6 cellular contexts compared by ENCODE assay signal in the genomic region with DNA sequence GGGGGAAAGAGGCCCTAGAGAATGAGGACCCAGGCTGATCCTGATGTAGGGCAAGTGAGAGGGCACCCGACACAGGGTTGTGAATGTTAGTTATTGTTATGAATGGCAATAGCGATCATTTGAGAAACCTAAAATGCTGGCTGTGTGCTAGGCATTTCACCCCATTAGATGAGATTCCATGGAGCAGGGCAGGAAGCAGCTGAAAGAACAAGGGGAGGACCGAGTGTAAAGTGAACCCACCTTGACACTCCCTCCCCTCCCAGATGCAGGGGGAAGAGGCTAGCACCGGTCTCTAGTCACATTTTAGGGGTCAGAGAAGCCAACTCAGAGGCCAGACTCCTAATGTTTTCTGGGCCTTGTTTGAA. TPM values are rescaled to one million over a fixed set of nuclear protein-coding genes. Genes with fewer than 3 reads are reported as not detected.
DNase-seq lines count a peak whose midpoint lies in the region; ATAC-seq and TF ChIP-seq lines count a peak whose summit lies in the region.

No MANE protein-coding gene starts in this region.

- no peaks in the 10 kb centered on the region for H3K79me2 ChIP-seq in mammary epithelial cell (ENCODE audit: insufficient read depth, low read length)
- peaks cover 3% of the 10 kb centered on the region for H3K79me2 ChIP-seq in trophoblast cell (ENCODE audit: control insufficient read depth, insufficient read depth, low read length, poor library complexity)

- CTCF ChIA-PET in mammary epithelial cell (lab: Charles Lee; ENCODE audit: low non-redundant PET), result interaction anchor here (0.6 kb wide), 1 partner anchor 613 kb away, joined by 5 read pairs; no protein-coding TSS in a partner anchor

- ATAC-seq in HG03378 (IDR thresholded peaks at IDR 0.05; ENCODE audit: unreplicated experiment) (no peak), HG02981 (IDR thresholded peaks at IDR 0.05; ENCODE audit: unreplicated experiment) (no peak)

- H3K27me3 ChIP-seq in HUES64 (ENCODE audit: insufficient read depth, low read length), result peaks cover 44% of the 10 kb centered on the region
- H3K27me3 ChIP-seq in mammary epithelial cell (ENCODE audit: insufficient read depth, low read length), result no peaks in the 10 kb centered on the region
- H3K27me3 ChIP-seq in trophoblast cell (ENCODE audit: insufficient read depth, low read length), result no peaks in the 10 kb centered on the region

- H2BK120ac ChIP-seq in trophoblast cell (ENCODE audit: insufficient read depth, low read length, poor library complexity), result no peak overlapping the region

- in situ Hi-C loops in mammary epithelial cell (cut with MboI; ENCODE audit: low sequenced_read_pairs in 2 of 2), result no loop called here

- peak overlapping the region; percentile 3 for H3K14ac ChIP-seq in trophoblast cell (ENCODE audit: low read length)

- dilution Hi-C loops in mammary epithelial cell (cut with HindIII; ENCODE audit: low sequenced_read_pairs), result no loop called here

- H3K27ac ChIP-seq in HUES64 (ENCODE audit: low read depth, low read length) (no peak overlapping the region; the same call in 1 of the 2 replicates), mammary epithelial cell (ENCODE audit: insufficient read depth, low read depth, low read length) (peak overlapping the region; percentile 74), trophoblast cell (ENCODE audit: low read depth, low read length) (peak overlapping the region; percentile 2)

- no peaks in the 10 kb centered on the region for H3K9me3 ChIP-seq in HUES64 (ENCODE audit: insufficient read depth, low read depth, low read length)
- H3K9me3 ChIP-seq in mammary epithelial cell (replicated peaks; ENCODE audit: insufficient read depth, low read length), result no peaks in the 10 kb centered on the region
- no peaks in the 10 kb centered on the region for H3K9me3 ChIP-seq in trophoblast cell (ENCODE audit: insufficient read depth, low read depth, low read length)

- peak overlapping the region; percentile 38 for H2AFZ ChIP-seq in mammary epithelial cell (ENCODE audit: low read depth, low read length)
- no peak overlapping the region for H2AFZ ChIP-seq in trophoblast cell (ENCODE audit: insufficient read depth, low read length, poor library complexity)

- H3K36me3 ChIP-seq in HUES64 (ENCODE audit: insufficient read depth, low read length), result no peaks in the 10 kb centered on the region
- H3K36me3 ChIP-seq in mammary epithelial cell (ENCODE audit: insufficient read depth, low read length), result no peaks in the 10 kb centered on the region
- H3K36me3 ChIP-seq in trophoblast cell (ENCODE audit: control insufficient read depth in 1 of 2, insufficient read depth in 2 of 2, low read length in 2 of 2), result no peaks in the 10 kb centered on the region

- peak overlapping the region; percentile 83 for H3K9ac ChIP-seq in HUES64 (ENCODE audit: low read depth, low read length)
- H3K9ac ChIP-seq in mammary epithelial cell (ENCODE audit: insufficient read depth, low read length), result no peak overlapping the region
- peak overlapping the region; percentile 6 for H3K9ac ChIP-seq in trophoblast cell (ENCODE audit: low read length)

- H3K4me2 ChIP-seq in mammary epithelial cell (ENCODE audit: insufficient read depth, low read depth, low read length), result peak overlapping the region; percentile 82
- H3K4me2 ChIP-seq in trophoblast cell (ENCODE audit: low read length), result peak overlapping the region; percentile 74

- peaks cover 11% of the 10 kb centered on the region for H3K79me1 ChIP-seq in trophoblast cell (ENCODE audit: low read length)

- peak overlapping the region; percentile 0 for H2BK12ac ChIP-seq in trophoblast cell (ENCODE audit: low read length)

- peak overlapping the region; percentile 24 for H2AK5ac ChIP-seq in trophoblast cell (ENCODE audit: low read length)

- H3K4me1 ChIP-seq in HUES64 (ENCODE audit: insufficient read depth, low read length), result peaks cover 7% of the 10 kb centered on the region
- H3K4me1 ChIP-seq in mammary epithelial cell (ENCODE audit: insufficient read depth, low read length), result peaks cover 62% of the 10 kb centered on the region
- H3K4me1 ChIP-seq in trophoblast cell (ENCODE audit: control insufficient read depth in 1 of 2, insufficient read depth in 2 of 2, low read length in 2 of 2), result peaks cover 27 to 41% of the 10 kb centered on the region in 2 experiments

- H2BK5ac ChIP-seq in trophoblast cell (ENCODE audit: low read depth, low read length, poor library complexity), result no peak overlapping the region

- no peak overlapping the region for H4K12ac ChIP-seq in trophoblast cell (ENCODE audit: low read depth, low read length)

- H3K4me3 ChIP-seq in HUES64 (ENCODE audit: low read length) (peak overlapping the region; percentile 72), mammary epithelial cell (replicated peaks in 1 of 3; ENCODE audit: insufficient read depth in 1 of 3, low read depth in 2 of 3, low read length in 3 of 3) (no peak overlapping the region), trophoblast cell (ENCODE audit: low read depth, low read length) (peak overlapping the region; percentile 70)

- no peak overlapping the region for H3K23ac ChIP-seq in trophoblast cell (ENCODE audit: low read length)

- no peak overlapping the region for H3K18ac ChIP-seq in trophoblast cell (ENCODE audit: low read length)

- H3K4ac ChIP-seq in trophoblast cell (ENCODE audit: low read depth, low read length), result no peak overlapping the region

- peak overlapping the region; percentile 0 for H4K91ac ChIP-seq in trophoblast cell (ENCODE audit: low read depth, low read length)

- no peak for TF ChIP-seq CTCF in mammary epithelial cell (conservative IDR thresholded peaks at IDR 0.05 in 1 of 2, IDR thresholded peaks at IDR 0.05 in 1 of 2; ENCODE audit: extremely low read depth in 1 of 2, insufficient read depth in 1 of 2, low read depth in 1 of 2, low read length in 2 of 2)

- WGBS in HUES64, result 30% methylated on average over 4 of the region's 4 CpGs
- 96% methylated on average over 3 of the region's 4 CpGs for WGBS in mammary epithelial cell (ENCODE audit: low coverage, missing lambda C conversion rate)
- no CpG with 5 or more reads among the region's 4 CpGs for WGBS in trophoblast cell (ENCODE audit: extremely low coverage, insufficient coverage, insufficient read length)

- BruUV-seq in mammary epithelial cell (replicated peaks; lab: Mats Ljungman, UMichigan), result no TSS peak

- DNase-seq in mammary epithelial cell (no peak), trophoblast cell (peak in 1 of 2 donors; percentile 55), NCI-H2196 treated with DMSO at 0.1 percent for 48 hours (lab: John Stamatoyannopoulos, UW; ENCODE audit: unreplicated experiment) (no peak)

- intact Hi-C loops in mammary epithelial cell (cut with micrococcal nuclease), result no loop called here

- H4K8ac ChIP-seq in trophoblast cell (ENCODE audit: low read depth, low read length), result peak overlapping the region; percentile 9

- no peaks in the 10 kb centered on the region for H4K20me1 ChIP-seq in mammary epithelial cell (ENCODE audit: insufficient read depth, low read length)

RNA-seq across cellular contexts. Expression of a gene that starts 0.6 kb away (rescaled TPM):
- polyA plus RNA-seq in HUES64 (2013, experiment 1 of 2), result 1.1 TPM
- polyA plus RNA-seq in HUES64 (2013, experiment 2 of 2), result 2.1 TPM
- 1 to 10 TPM; 6.3 to 9.8 TPM for total RNA-seq in mammary epithelial cell
- polyA plus RNA-seq in mammary epithelial cell, result 4.0 TPM
- 8.9 TPM for polyA minus RNA-seq in mammary epithelial cell
- polyA plus RNA-seq in trophoblast cell (2013), result 10.5 and 11.5 TPM in 2 replicates

RNA-seq across cellular contexts. Expression of a gene that starts 30.3 kb away (rescaled TPM):
- 12.1 TPM for polyA plus RNA-seq in HUES64 (2013, experiment 1 of 2)
- polyA plus RNA-seq in HUES64 (2013, experiment 2 of 2), result 12.9 TPM
- total RNA-seq in mammary epithelial cell, result 10 to 100 TPM; 10.0 to 18.6 TPM
- polyA plus RNA-seq in mammary epithelial cell, result 8.5 TPM
- polyA minus RNA-seq in mammary epithelial cell, result 11.4 TPM
- polyA plus RNA-seq in trophoblast cell (2013), result 1.6 and 1.9 TPM in 2 replicates

RNA-seq across cellular contexts. Expression of a gene that starts 33.8 kb away (rescaled TPM):
- polyA plus RNA-seq in HUES64 (2013, experiment 1 of 2), result 32.9 TPM
- polyA plus RNA-seq in HUES64 (2013, experiment 2 of 2), result 36.4 TPM
- total RNA-seq in mammary epithelial cell, result 10 to 100 TPM; 41.8 to 83.4 TPM
- polyA plus RNA-seq in mammary epithelial cell, result 52.2 TPM
- polyA minus RNA-seq in mammary epithelial cell, result 112 TPM
- polyA plus RNA-seq in trophoblast cell (2013), result 33.6 and 35.0 TPM in 2 replicates

RNA-seq across cellular contexts. Expression of a gene that starts 54.8 kb away (rescaled TPM):
- 12.2 TPM for polyA plus RNA-seq in HUES64 (2013, experiment 1 of 2)
- polyA plus RNA-seq in HUES64 (2013, experiment 2 of 2), result 17.8 TPM
- 10 to 100 TPM; 26.5 to 31.8 TPM for total RNA-seq in mammary epithelial cell
- polyA plus RNA-seq in mammary epithelial cell, result 19.5 TPM
- 2.7 TPM for polyA minus RNA-seq in mammary epithelial cell
- 17.1 and 19.5 TPM in 2 replicates for polyA plus RNA-seq in trophoblast cell (2013)

RNA-seq across cellular contexts. Expression of a gene that starts 56.4 kb away (rescaled TPM):
- 0.40 TPM for polyA plus RNA-seq in HUES64 (2013, experiment 1 of 2)
- 0.63 TPM for polyA plus RNA-seq in HUES64 (2013, experiment 2 of 2)
- 1 to 10 TPM; 4.5 to 7.7 TPM for total RNA-seq in mammary epithelial cell
- 5.8 TPM for polyA plus RNA-seq in mammary epithelial cell
- 11.5 TPM for polyA minus RNA-seq in mammary epithelial cell
- polyA plus RNA-seq in trophoblast cell (2013), result 2.3 and 2.8 TPM in 2 replicates

Comparison
In these comparisons a context has a peak if more than half of its experiments do, and no peak if none do; other contexts are left out.
1. H3K4me3 ChIP-seq: peak in HUES64 (single experiment) and trophoblast cell (single experiment); none in mammary epithelial cell (0 of 3).